Comparison of ENCODE assay signal across 1 cellular context in genomic region chr10:16965242-16965620, GRCh38.
TF ChIP-seq lines count a peak whose summit lies in the region.

No MANE protein-coding gene starts in this region.

TF ChIP-seq in H1, 55 proteins besides CTCF, POLR2A, EP300 and RAD21:
- no peak for TF ChIP-seq TCF12 (IDR thresholded peaks at IDR 0.05; ENCODE audit: low read depth, low read length)
- no peak for TF ChIP-seq JUN (IDR thresholded peaks at IDR 0.05; ENCODE audit: low read depth, low read length)
- no peak for TF ChIP-seq MAFK (IDR thresholded peaks at IDR 0.05; ENCODE audit: low read depth, low read length)
- no peak for TF ChIP-seq CBX8 (IDR thresholded peaks at IDR 0.05; ENCODE audit: borderline replicate concordance, low read depth, low read length)
- no peak for TF ChIP-seq CREB1 (IDR thresholded peaks at IDR 0.05)
- TF ChIP-seq NRF1 (IDR thresholded peaks at IDR 0.05; ENCODE audit: low read depth, low read length) = no peak
- TF ChIP-seq TAF7 (optimal IDR thresholded peaks at IDR 0.05; ENCODE audit: borderline replicate concordance, low read depth, low read length) = no peak
- TF ChIP-seq, protein P1, sequence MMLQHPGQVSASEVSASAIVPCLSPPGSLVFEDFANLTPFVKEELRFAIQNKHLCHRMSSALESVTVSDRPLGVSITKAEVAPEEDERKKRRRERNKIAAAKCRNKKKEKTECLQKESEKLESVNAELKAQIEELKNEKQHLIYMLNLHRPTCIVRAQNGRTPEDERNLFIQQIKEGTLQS (IDR thresholded peaks at IDR 0.05; ENCODE audit: insufficient read depth, low read depth, low read length) = no peak
- no peak for TF ChIP-seq JUND (IDR thresholded peaks at IDR 0.05; ENCODE audit: low read length)
- TF ChIP-seq ZNF274 (IDR thresholded peaks at IDR 0.05; ENCODE audit: borderline replicate concordance, extremely low read depth, low read length) = no peak
- TF ChIP-seq EGR1 (IDR thresholded peaks at IDR 0.05; ENCODE audit: borderline replicate concordance, low read depth, low read length) = no peak
- TF ChIP-seq TEAD4 (IDR thresholded peaks at IDR 0.05; ENCODE audit: low read depth, low read length) = no peak
- no peak for TF ChIP-seq SP1 (IDR thresholded peaks at IDR 0.05; ENCODE audit: low read depth, low read length)
- TF ChIP-seq RBBP5 (IDR thresholded peaks at IDR 0.05; ENCODE audit: borderline replicate concordance, low read depth, low read length) = no peak
- TF ChIP-seq POLR2AphosphoS5 (IDR thresholded peaks at IDR 0.05; ENCODE audit: low read depth, low read length) = no peak
- TF ChIP-seq CTBP2 (IDR thresholded peaks at IDR 0.05; ENCODE audit: borderline replicate concordance, insufficient read depth, insufficient read length, low read length) = no peak
- TF ChIP-seq KDM4A (IDR thresholded peaks at IDR 0.05; ENCODE audit: low read depth, low read length, severe bottlenecking) = no peak
- TF ChIP-seq RFX5 (IDR thresholded peaks at IDR 0.05; ENCODE audit: borderline replicate concordance, low read depth, low read length) = no peak
- TF ChIP-seq SIX5 (IDR thresholded peaks at IDR 0.05; ENCODE audit: low read depth, low read length) = no peak
- no peak for TF ChIP-seq RXRA (IDR thresholded peaks at IDR 0.05; ENCODE audit: insufficient read depth, low read depth, low read length)
